Comparison of ENCODE assay signal across 7 cellular contexts in the genomic region with DNA sequence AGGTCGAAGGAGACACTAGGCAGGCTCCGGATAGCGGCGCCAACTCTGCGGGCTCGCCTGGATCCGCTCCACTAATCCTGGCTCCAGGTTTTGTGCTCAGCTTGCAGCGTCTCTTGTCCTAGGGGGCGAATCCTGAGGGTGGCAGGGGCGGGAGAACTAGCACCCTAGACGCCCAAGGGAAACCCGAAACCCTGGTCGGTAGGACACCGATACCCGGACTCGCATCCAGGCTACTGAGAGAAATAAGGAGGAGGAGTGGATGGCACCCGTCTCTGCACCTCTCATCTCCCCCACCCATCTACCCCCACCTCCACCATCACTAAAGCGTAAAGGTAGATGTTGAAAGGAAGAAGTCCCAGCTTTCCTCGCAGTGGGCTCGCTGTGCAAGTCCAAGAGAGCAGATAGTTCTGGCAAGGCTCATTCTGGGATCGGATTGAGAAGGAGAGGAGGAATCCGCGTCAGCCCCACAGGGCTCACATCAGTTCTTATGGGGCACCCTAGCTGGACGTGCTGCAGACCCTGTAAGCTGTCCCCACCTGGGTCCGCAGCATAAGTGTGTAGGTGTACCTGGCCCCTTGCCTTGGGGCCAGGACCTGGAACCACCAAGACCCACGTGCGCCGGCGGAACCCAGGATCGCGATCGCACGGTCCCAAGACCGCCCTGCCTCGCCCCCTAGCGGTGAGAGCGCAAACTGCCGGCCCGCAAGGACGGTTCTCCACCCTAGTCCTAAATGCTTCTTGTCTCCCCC. TPM values are rescaled to one million over a fixed set of nuclear protein-coding genes. Genes with fewer than 3 reads are reported as not detected.
DNase-seq lines count a peak whose midpoint lies in the region; ATAC-seq, FAIRE-seq and TF ChIP-seq lines count a peak whose summit lies in the region.

No MANE protein-coding gene starts in this region.

- no peak for TF ChIP-seq POLR2A in prostate gland (IDR thresholded peaks at IDR 0.05)

- no peaks in the 10 kb centered on the region for H3K36me3 ChIP-seq in SJSA1
- peaks cover 0 to 9% (median 0%) of the 10 kb centered on the region in 9 donors for H3K36me3 ChIP-seq in heart right ventricle
- H3K36me3 ChIP-seq in prostate gland = no peaks in the 10 kb centered on the region

- peaks cover 12% of the 10 kb centered on the region for H3K4me1 ChIP-seq in SJSA1 (replicated peaks)
- peaks cover 0 to 53% (median 40%) of the 10 kb centered on the region in 9 donors for H3K4me1 ChIP-seq in heart right ventricle
- H3K4me1 ChIP-seq in prostate gland (replicated peaks) = no peaks in the 10 kb centered on the region

- FAIRE-seq in urothelium cell line (lab: Jason Lieb, UNC) = peak; percentile 62

- peak; percentile 75 to 93 (median 81) for ATAC-seq in heart right ventricle

- peaks cover 26% of the 10 kb centered on the region for H3K36me3 Mint-ChIP-seq in activated naive CD4-positive, alpha-beta T cell treated with anti-CD3 and anti-CD28 coated beads, Interleukin-2, amount 10 ng/mL, durations not matched to agents 7 days and 5 days

- H3K4me3 ChIP-seq in SJSA1 (no peak overlapping the region), heart right ventricle (peak overlapping the region in 8 of 10 donors; percentile 13 to 46 (median 27)), prostate gland (peak overlapping the region in 1 of 2 donors; percentile 0)

- H3K9me3 ChIP-seq in SJSA1 (replicated peaks) (peaks cover 10% of the 10 kb centered on the region; the same call in 1 of the 2 replicates), heart right ventricle (no peaks in the 10 kb centered on the region), prostate gland (no peaks in the 10 kb centered on the region)

- H3K27me3 Mint-ChIP-seq in activated naive CD4-positive, alpha-beta T cell treated with anti-CD3 and anti-CD28 coated beads, Interleukin-2, amount 10 ng/mL, durations not matched to agents 7 days and 5 days = peaks cover 98% of the 10 kb centered on the region

- H3K27me3 ChIP-seq in SJSA1 (replicated peaks) = peaks cover 84% of the 10 kb centered on the region
- H3K27me3 ChIP-seq in heart right ventricle = peaks cover 45 to 100% (median 100%) of the 10 kb centered on the region in 7 donors
- peaks cover 55% of the 10 kb centered on the region for H3K27me3 ChIP-seq in prostate gland (replicated peaks; ENCODE audit: insufficient read depth)

- WGBS in heart right ventricle, 2 donors = 0 to 1% methylated on average over 40 of the region's 40 CpGs
- under 1% methylated on average over 40 of the region's 40 CpGs for WGBS in prostate gland

- CTCF ChIA-PET in activated naive CD4-positive, alpha-beta T cell treated with anti-CD3 and anti-CD28 coated beads, Interleukin-2, amount 10 ng/mL, durations not matched to agents 7 days and 5 days (lab: Charles Lee) = interaction anchor here (0.6 to 1.8 kb wide), 11 partner anchors 10 to 232 kb away, joined by 3 to 7 read pairs (median 3); partner anchors contain the start of gene DHX35

- no peaks in the 10 kb centered on the region for H3K9me3 Mint-ChIP-seq in activated naive CD4-positive, alpha-beta T cell treated with anti-CD3 and anti-CD28 coated beads, Interleukin-2, amount 10 ng/mL, durations not matched to agents 7 days and 5 days

- intact Hi-C loops in heart right ventricle (cut with DNase I) (loop anchor here in 9 of 10 donors (1.0 to 10.0 kb wide), 5 partner anchors 74 to 164 kb away; no protein-coding TSS in a partner anchor), prostate gland (cut with DNase I) (loop anchor here (1.0 kb wide), 1 partner anchor 85 kb away; no protein-coding TSS in a partner anchor)

- peak overlapping the region; percentile 49 for H3K4me3 Mint-ChIP-seq in activated naive CD4-positive, alpha-beta T cell treated with anti-CD3 and anti-CD28 coated beads, Interleukin-2, amount 10 ng/mL, durations not matched to agents 7 days and 5 days

- peak overlapping the region; percentile 82 for H3K27ac Mint-ChIP-seq in activated naive CD4-positive, alpha-beta T cell treated with anti-CD3 and anti-CD28 coated beads, Interleukin-2, amount 10 ng/mL, durations not matched to agents 7 days and 5 days

- no peak overlapping the region for H3K27ac ChIP-seq in SJSA1
- no peak overlapping the region for H3K27ac ChIP-seq in heart right ventricle
- H3K27ac ChIP-seq in prostate gland = no peak overlapping the region

- peak; percentile 99 for TF ChIP-seq CTCF in GM12873 (IDR thresholded peaks at IDR 0.05; ENCODE audit: insufficient read depth, low read depth, low read length, missing control alignments)
- peak; percentile 84 to 99 (median 97) for TF ChIP-seq CTCF in heart right ventricle (IDR thresholded peaks at IDR 0.05)
- peak; percentile 83 to 97 (median 90) for TF ChIP-seq CTCF in prostate gland (IDR thresholded peaks at IDR 0.05)

- DNase-seq in KG1 (lab: John Stamatoyannopoulos, UW) (peak; percentile 36), SJSA1 (ENCODE audit: low read depth in 1 of 2, low spot score in 2 of 2) (peak; percentile 53 to 61), heart right ventricle (peak; percentile 49 to 73), prostate gland (ENCODE audit: low spot score) (peak; percentile 46), urothelium cell line (ENCODE audit: low spot score) (peak; percentile 87)
- peak; percentile 83 for DNase-seq in activated naive CD4-positive, alpha-beta T cell treated with anti-CD3 and anti-CD28 coated beads, Interleukin-2, amount 10 ng/mL, durations not matched to agents 7 days and 5 days

- peaks cover 45% of the 10 kb centered on the region for H3K4me1 Mint-ChIP-seq in activated naive CD4-positive, alpha-beta T cell treated with anti-CD3 and anti-CD28 coated beads, Interleukin-2, amount 10 ng/mL, durations not matched to agents 7 days and 5 days

RNA-seq across cellular contexts. Expression of gene SLC32A1, which starts 6.9 kb away (rescaled TPM):
- total RNA-seq in SJSA1 (2014; rRNA removed; shearing (Covaris generic)) = not detected in 2 replicates
- total RNA-seq in heart right ventricle = not detected
- not detected for polyA plus RNA-seq in heart right ventricle
- not detected for total RNA-seq in prostate gland

RNA-seq across cellular contexts. Expression of gene ACTR5, which starts 17.1 kb away (rescaled TPM):
- 6.9 and 9.7 TPM in 2 replicates for total RNA-seq in SJSA1 (2014; rRNA removed; shearing (Covaris generic))
- total RNA-seq in heart right ventricle = 1 to 10 TPM; 1.5 to 4.1 (median 2.8) TPM
- polyA plus RNA-seq in heart right ventricle = 1 to 10 TPM; 4.0 to 5.4 TPM
- 10 to 100 TPM in 1 of 2 donors, 1 to 10 TPM in 1; 6.4 to 18.1 TPM for total RNA-seq in prostate gland

Comparison
In these comparisons a context has a peak if more than half of its experiments do, and no peak if none do; other contexts are left out.
1. DNase-seq: peak in every context shown above with its lines; median percentile 87 in urothelium cell line; 83 in activated naive CD4-positive, alpha-beta T cell treated with anti-CD3 and anti-CD28 coated beads, Interleukin-2, amount 10 ng/mL, durations not matched to agents 7 days and 5 days; 61 in heart right ventricle; 57 in SJSA1; 46 in prostate gland; 36 in KG1.